ENCODE assay signal across 31 cellular contexts in the genomic region with DNA sequence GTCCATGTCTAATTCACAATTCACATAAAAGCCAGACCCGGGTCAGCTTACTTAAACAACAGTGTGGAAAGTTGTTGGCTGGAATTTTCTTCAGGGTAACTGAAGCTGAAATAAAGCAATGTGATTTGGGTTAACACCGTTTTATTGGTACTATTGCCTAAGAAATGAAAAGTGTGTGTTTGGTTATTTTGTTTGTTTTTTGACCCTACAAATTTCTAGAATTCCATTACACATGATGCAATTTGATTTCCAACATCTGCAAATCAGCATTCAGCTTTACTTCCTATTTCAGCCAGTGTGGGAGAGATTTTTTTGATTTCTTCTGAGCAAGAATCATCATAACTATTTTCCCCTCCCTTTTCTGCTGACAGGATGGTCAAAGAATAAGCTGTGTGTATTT. TPM values are rescaled to one million over a fixed set of nuclear protein-coding genes. Genes with fewer than 3 reads are reported as not detected.
A peak's percentile ranks its signal among the peaks of the same experiment; 100 is the strongest.
DNase-seq lines count a peak whose midpoint lies in the region; ATAC-seq and TF ChIP-seq lines count a peak whose summit lies in the region.
"Had no signal": no experiment of that assay in that cellular context is flagged by ENCODE, and none has a peak within 500 bp of the region (broad histone marks: within the 10 kb centered on the region; RNA-seq: fewer than 3 reads in every experiment).

No MANE protein-coding gene starts in this region.

- no peaks in the 10 kb centered on the region for H3K36me3 ChIP-seq in body of pancreas (replicated peaks in 1 of 2; ENCODE audit: insufficient read depth in 1 of 2, low read depth in 2 of 2)
- H3K36me3 ChIP-seq in MG63: no peaks in the 10 kb centered on the region
- H3K36me3 ChIP-seq: esophagus muscularis mucosa, left ventricle myocardium inferior, neutrophil had no signal

- no peaks in the 10 kb centered on the region for H3K4me1 Mint-ChIP-seq in natural killer cell
- H3K4me1 Mint-ChIP-seq: activated CD4-positive, alpha-beta T cell treated with anti-CD3 and anti-CD28 coated beads, Interleukin-2, amount 10 ng/mL, durations not matched to agents 24 days and 14 days; activated naive CD4-positive, alpha-beta T cell treated with anti-CD3 and anti-CD28 coated beads, Interleukin-2, amount 50 U/mL, for 24 hours; CD4-positive, CD25-positive, alpha-beta regulatory T cell had no signal

- peak; percentile 49 for ATAC-seq in body of pancreas
- ATAC-seq in sciatic nerve: peak; percentile 32
- no peak for ATAC-seq in GM21825 (IDR thresholded peaks at IDR 0.05; ENCODE audit: unreplicated experiment)
- ATAC-seq in natural killer cell: no peak
- ATAC-seq: WTC11 had no signal

- WGBS in body of pancreas, 2 donors: 40 to 50% methylated on average over 2 of the region's 2 CpGs

- H3K4me3 Mint-ChIP-seq in natural killer cell: no peak overlapping the region
- H3K4me3 Mint-ChIP-seq: activated CD4-positive, alpha-beta T cell treated with anti-CD3 and anti-CD28 coated beads, Interleukin-2, amount 10 ng/mL, durations not matched to agents 24 days and 14 days; activated naive CD4-positive, alpha-beta T cell treated with anti-CD3 and anti-CD28 coated beads, Interleukin-2, amount 50 U/mL, for 24 hours; CD4-positive, CD25-positive, alpha-beta regulatory T cell; endodermal cell; type B pancreatic cell; WTC11 had no signal

- H3K27me3 ChIP-seq in body of pancreas: no peaks in the 10 kb centered on the region
- no peaks in the 10 kb centered on the region for H3K27me3 ChIP-seq in MG63

- H3K36me3 Mint-ChIP-seq in natural killer cell: no peaks in the 10 kb centered on the region
- H3K36me3 Mint-ChIP-seq: activated naive CD4-positive, alpha-beta T cell treated with anti-CD3 and anti-CD28 coated beads, Interleukin-2, amount 50 U/mL, for 24 hours; CD4-positive, CD25-positive, alpha-beta regulatory T cell; type B pancreatic cell; WTC11 had no signal

- H3K27ac Mint-ChIP-seq in natural killer cell: no peak overlapping the region
- H3K27ac Mint-ChIP-seq: activated CD4-positive, alpha-beta T cell treated with anti-CD3 and anti-CD28 coated beads, Interleukin-2, amount 10 ng/mL, durations not matched to agents 24 days and 14 days; activated naive CD4-positive, alpha-beta T cell treated with anti-CD3 and anti-CD28 coated beads, Interleukin-2, amount 50 U/mL, for 24 hours; CD4-positive, CD25-positive, alpha-beta regulatory T cell; endodermal cell; type B pancreatic cell; WTC11 had no signal

- no peaks in the 10 kb centered on the region for H3K9me3 Mint-ChIP-seq in natural killer cell
- H3K9me3 Mint-ChIP-seq: activated CD4-positive, alpha-beta T cell treated with anti-CD3 and anti-CD28 coated beads, Interleukin-2, amount 10 ng/mL, durations not matched to agents 24 days and 14 days; activated naive CD4-positive, alpha-beta T cell treated with anti-CD3 and anti-CD28 coated beads, Interleukin-2, amount 50 U/mL, for 24 hours; endodermal cell; type B pancreatic cell; WTC11 had no signal

- H3K27me3 Mint-ChIP-seq in natural killer cell (ENCODE audit: low read depth in 2 of 2): peaks cover 24 to 34% of the 10 kb centered on the region in 2 donors

- peak; percentile 6 for DNase-seq in EL
- DNase-seq in body of pancreas: no peak
- peak; percentile 35 for DNase-seq in fibroblast of pulmonary artery (ENCODE audit: low read depth)
- no peak for DNase-seq in sciatic nerve (ENCODE audit: low spot score)
- DNase-seq in MG63: no peak
- DNase-seq in natural killer cell: no peak
- no peak for DNase-seq in substantia nigra (lab: John Stamatoyannopoulos, UW)
- DNase-seq: activated CD4-positive, alpha-beta T cell treated with anti-CD3 and anti-CD28 coated beads, Interleukin-2, amount 10 ng/mL, durations not matched to agents 24 days and 14 days; aorta; caudate nucleus; CD4-positive, CD25-positive, alpha-beta regulatory T cell; cortex of kidney; DND-41; glutamatergic neuron; Karpas-422; left ventricle myocardium inferior; NCI-H146; NCI-H226; NCI-H69; PC-9; posterior cingulate gyrus; SK-N-SH; stimulated activated CD4-positive, alpha-beta T cell treated with anti-CD3 and anti-CD28 coated beads, Interleukin-15, amount 100 ng/mL, for 24 hours; stimulated activated CD4-positive, alpha-beta T cell treated with anti-CD3 and anti-CD28 coated beads, Interleukin-4, amount 100 ng/mL, for 4 hours had no signal

- TF ChIP-seq CTCF in body of pancreas (IDR thresholded peaks at IDR 0.05) (no peak), fibroblast of pulmonary artery (IDR thresholded peaks at IDR 0.05; ENCODE audit: low read length, missing control alignments) (no peak), natural killer cell (IDR thresholded peaks at IDR 0.05) (no peak)

- H3K9me3 ChIP-seq in body of pancreas: no peaks in the 10 kb centered on the region
- H3K9me3 ChIP-seq in MG63: no peaks in the 10 kb centered on the region
- H3K9me3 ChIP-seq: esophagus muscularis mucosa, left ventricle myocardium inferior, neutrophil, SK-N-SH had no signal

- no peak overlapping the region for H3K4me3 ChIP-seq in body of pancreas
- H3K4me3 ChIP-seq in fibroblast of pulmonary artery (replicated peaks; ENCODE audit: low read depth, low read length): no peak overlapping the region
- H3K4me3 ChIP-seq in MG63: no peak overlapping the region
- H3K4me3 ChIP-seq: esophagus muscularis mucosa, left ventricle myocardium inferior, PC-9 had no signal

- H3K27ac ChIP-seq in body of pancreas (peak overlapping the region in 2 of 4 donors; percentile 12 to 48), substantia nigra (ENCODE audit: low read depth, low read length, poor library complexity, severe bottlenecking) (no peak overlapping the region)
- H3K27ac ChIP-seq: esophagus muscularis mucosa, left ventricle myocardium inferior, neutrophil, PC-9 had no signal

- H3K4me1 ChIP-seq in body of pancreas: peaks cover 16% of the 10 kb centered on the region

- intact Hi-C loops in body of pancreas (cut with DNase I) (no loop called here), sciatic nerve (cut with DNase I) (no loop called here), natural killer cell (cut with micrococcal nuclease) (no loop called here)

- no peak for TF ChIP-seq POLR2A in body of pancreas (IDR thresholded peaks at IDR 0.05)

RNA-seq across cellular contexts. Expression of gene CLMN, which starts 45.7 kb away (rescaled TPM):
- total RNA-seq in body of pancreas (10 to 100 TPM; 53.7 to 54.7 TPM), sciatic nerve (41.8 TPM), natural killer cell (1 to 10 TPM in 2 of 3 donors, under 1 TPM in 1; 0.80 to 2.0 (median 1.8) TPM)
- total RNA-seq in MG63 (2014; rRNA removed; shearing (Covaris generic); ENCODE audit: low replicate concordance): 0.35 and 1.2 TPM in 2 replicates

Comparison
In these comparisons a context has a peak if more than half of its experiments do, and no peak if none do; other contexts are left out.
1. DNase-seq: peak in EL (single experiment) and fibroblast of pulmonary artery (single experiment); none in body of pancreas (0 of 4), sciatic nerve (single experiment), MG63 (single experiment), natural killer cell (single experiment) and substantia nigra (0 of 49).
2. ATAC-seq: peak in body of pancreas (single experiment) and sciatic nerve (single experiment); none in GM21825 (single experiment) and natural killer cell (0 of 3).
3. RNA of gene CLMN, which starts 45.7 kb away (total RNA-seq): 53.7 to 54.7 TPM in body of pancreas and 41.8 TPM in sciatic nerve (single experiment); 0.80 to 2.0 TPM in natural killer cell and 0.35 to 1.2 TPM in MG63; every median in the first group is over 10 times any median in the second.